ENCODE assay signal across 11 cellular contexts in genomic region chr6:106637718-106638341, GRCh38. TPM values are rescaled to one million over a fixed set of nuclear protein-coding genes. Genes with fewer than 3 reads are reported as not detected.
DNase-seq lines count a peak whose midpoint lies in the region; ATAC-seq, FAIRE-seq and TF ChIP-seq lines count a peak whose summit lies in the region.
"Had no signal": no experiment of that assay in that cellular context is flagged by ENCODE, and none has a peak within 500 bp of the region (broad histone marks: within the 10 kb centered on the region; RNA-seq: fewer than 3 reads in every experiment).

No MANE protein-coding gene starts in this region.

- no peak overlapping the region for H3K4me3 ChIP-seq in coronary artery
- H3K4me3 ChIP-seq: right lobe of liver had no signal

- CTCF ChIA-PET in activated CD4-positive, alpha-beta T cell treated with anti-CD3 and anti-CD28 coated beads for 36 hours (lab: Charles Lee) = no interaction called here

- no peaks in the 10 kb centered on the region for H3K9me3 ChIP-seq in T-helper 17 cell (ENCODE audit: control insufficient read depth, low read length, poor library complexity, severe bottlenecking)
- H3K9me3 ChIP-seq: right lobe of liver had no signal

- TF ChIP-seq CTCF in coronary artery (IDR thresholded peaks at IDR 0.05) = no peak

- H3K4me3 Mint-ChIP-seq in T-helper 17 cell = no peak overlapping the region
- no peak overlapping the region for H3K4me3 Mint-ChIP-seq in activated CD4-positive, alpha-beta T cell treated with anti-CD3 and anti-CD28 coated beads for 36 hours
- H3K4me3 Mint-ChIP-seq: activated CD8-positive, alpha-beta memory T cell treated with anti-CD3 and anti-CD28 coated beads, Interleukin-2, amount 10 ng/mL, durations not matched to agents 7 days and 5 days had no signal

- intact Hi-C loops in activated CD4-positive, alpha-beta T cell treated with anti-CD3 and anti-CD28 coated beads for 36 hours (cut with DNase I, micrococcal nuclease) = no loop called here

- ATAC-seq in GM19467 (IDR thresholded peaks at IDR 0.05; ENCODE audit: unreplicated experiment) (peak; percentile 61), HG03097 (IDR thresholded peaks at IDR 0.05; ENCODE audit: low FRiP score, unreplicated experiment) (peak; percentile 53), T-helper 17 cell (peak; percentile 48)
- no peak for ATAC-seq in activated CD4-positive, alpha-beta T cell treated with anti-CD3 and anti-CD28 coated beads for 36 hours
- ATAC-seq: activated CD8-positive, alpha-beta memory T cell treated with anti-CD3 and anti-CD28 coated beads, Interleukin-2, amount 10 ng/mL, durations not matched to agents 7 days and 5 days had no signal

- H3K9me3 Mint-ChIP-seq in activated CD4-positive, alpha-beta T cell treated with anti-CD3 and anti-CD28 coated beads for 36 hours (ENCODE audit: low read depth) = no peaks in the 10 kb centered on the region

- peaks cover 6% of the 10 kb centered on the region for H3K36me3 Mint-ChIP-seq in T-helper 17 cell (ENCODE audit: low read depth)
- H3K36me3 Mint-ChIP-seq in activated CD4-positive, alpha-beta T cell treated with anti-CD3 and anti-CD28 coated beads for 36 hours (ENCODE audit: low read depth) = peaks cover 16% of the 10 kb centered on the region

- no peak overlapping the region for H3K27ac ChIP-seq in coronary artery
- H3K27ac ChIP-seq: right lobe of liver had no signal

- H3K4me1 Mint-ChIP-seq in T-helper 17 cell = peaks cover 41% of the 10 kb centered on the region
- peaks cover 18% of the 10 kb centered on the region for H3K4me1 Mint-ChIP-seq in activated CD4-positive, alpha-beta T cell treated with anti-CD3 and anti-CD28 coated beads for 36 hours

- POLR2A ChIA-PET in activated CD4-positive, alpha-beta T cell treated with anti-CD3 and anti-CD28 coated beads for 36 hours (lab: Charles Lee) = no interaction called here

- H3K27ac Mint-ChIP-seq in T-helper 17 cell = peak overlapping the region; percentile 91
- H3K27ac Mint-ChIP-seq in activated CD4-positive, alpha-beta T cell treated with anti-CD3 and anti-CD28 coated beads for 36 hours = no peak overlapping the region
- H3K27ac Mint-ChIP-seq: activated CD8-positive, alpha-beta memory T cell treated with anti-CD3 and anti-CD28 coated beads, Interleukin-2, amount 10 ng/mL, durations not matched to agents 7 days and 5 days had no signal

- DNase-seq in GM12891 (ENCODE audit: insufficient read length, low spot score) (no peak), T-helper 17 cell (no peak), DMS153 treated with DMSO at 0.1 percent for 48 hours (lab: John Stamatoyannopoulos, UW; ENCODE audit: unreplicated experiment) (no peak), coronary artery (ENCODE audit: low spot score) (no peak)
- no peak for DNase-seq in stimulated activated CD4-positive, alpha-beta T cell treated with anti-CD3 and anti-CD28 coated beads, Interleukin-4, amount 100 ng/mL, for 1 hour
- DNase-seq in activated CD4-positive, alpha-beta T cell treated with anti-CD3 and anti-CD28 coated beads for 36 hours = no peak
- DNase-seq: activated CD8-positive, alpha-beta memory T cell treated with anti-CD3 and anti-CD28 coated beads, Interleukin-2, amount 10 ng/mL, durations not matched to agents 7 days and 5 days; islet precursor cell; right lobe of liver had no signal

- FAIRE-seq in GM12891 (lab: Jason Lieb, UNC) = peak; percentile 81

- TF ChIP-seq POLR2A in GM12891 (IDR thresholded peaks at IDR 0.05; ENCODE audit: low read depth, low read length) = no peak

- no peaks in the 10 kb centered on the region for H3K27me3 Mint-ChIP-seq in T-helper 17 cell
- H3K27me3 Mint-ChIP-seq in activated CD4-positive, alpha-beta T cell treated with anti-CD3 and anti-CD28 coated beads for 36 hours = no peaks in the 10 kb centered on the region
- H3K27me3 Mint-ChIP-seq: activated CD8-positive, alpha-beta memory T cell treated with anti-CD3 and anti-CD28 coated beads, Interleukin-2, amount 10 ng/mL, durations not matched to agents 7 days and 5 days had no signal

TF ChIP-seq in GM12891, 5 proteins besides CTCF, POLR2A, EP300 and RAD21:
- no peak for TF ChIP-seq TAF1 (IDR thresholded peaks at IDR 0.05; ENCODE audit: low read depth, low read length)
- peak; percentile 95 for TF ChIP-seq SPI1 (IDR thresholded peaks at IDR 0.05; ENCODE audit: low read depth, low read length)
- TF ChIP-seq POLR2AphosphoS5 (IDR thresholded peaks at IDR 0.05; ENCODE audit: low read depth, low read length) = no peak
- no peak for TF ChIP-seq PAX5 (IDR thresholded peaks at IDR 0.05; ENCODE audit: insufficient read depth, low read length, severe bottlenecking)
- TF ChIP-seq POU2F2 (IDR thresholded peaks at IDR 0.05; ENCODE audit: low read depth, low read length) = no peak

RNA-seq across cellular contexts. Expression of gene QRSL1, which starts 8.5 kb away (rescaled TPM):
- polyA plus RNA-seq in GM12891 (2012; ENCODE audit: low read depth, missing spikeins) = 7.3 TPM
- total RNA-seq in T-helper 17 cell = 10 to 100 TPM; 11.9 to 12.5 TPM
- 10 to 100 TPM; 15.8 to 17.9 TPM for total RNA-seq in activated CD4-positive, alpha-beta T cell treated with anti-CD3 and anti-CD28 coated beads for 36 hours

RNA-seq across cellular contexts. Expression of gene RTN4IP1, which starts 8.5 kb away (rescaled TPM):
- polyA plus RNA-seq in GM12891 (2012; ENCODE audit: low read depth, missing spikeins) = 6.8 TPM
- total RNA-seq in T-helper 17 cell = 1 to 10 TPM; 3.1 to 5.4 TPM
- 1 to 10 TPM; 4.8 to 9.3 TPM for total RNA-seq in activated CD4-positive, alpha-beta T cell treated with anti-CD3 and anti-CD28 coated beads for 36 hours
